Comparison of ENCODE assay signal across 1 cellular context in genomic region chr3:119125742-119126507, GRCh38.
TF ChIP-seq lines count a peak whose summit lies in the region.

No MANE protein-coding gene starts in this region.

TF ChIP-seq in H1, 55 proteins besides CTCF, POLR2A, EP300 and RAD21 (continued from another document):
- TF ChIP-seq ATF2 (IDR thresholded peaks at IDR 0.05; ENCODE audit: low read length) (no peak), TCF12 (IDR thresholded peaks at IDR 0.05; ENCODE audit: low read depth, low read length) (no peak), ASH2L (IDR thresholded peaks at IDR 0.05; ENCODE audit: low read length) (no peak), CEBPB (IDR thresholded peaks at IDR 0.05; ENCODE audit: low read depth, low read length) (no peak), SIRT6 (IDR thresholded peaks at IDR 0.05; ENCODE audit: low read length) (no peak), BCL11A (IDR thresholded peaks at IDR 0.05; ENCODE audit: low read depth in 2 of 2, low read length in 2 of 2) (no peak), YY1 (IDR thresholded peaks at IDR 0.05; ENCODE audit: low read depth, low read length) (no peak), SIN3A (conservative IDR thresholded peaks at IDR 0.05 in 1 of 2, IDR thresholded peaks at IDR 0.05 in 1 of 2; ENCODE audit: low read depth in 1 of 2, low read length in 2 of 2) (no peak), CREB1 (IDR thresholded peaks at IDR 0.05) (no peak)
- TF ChIP-seq, protein P1, sequence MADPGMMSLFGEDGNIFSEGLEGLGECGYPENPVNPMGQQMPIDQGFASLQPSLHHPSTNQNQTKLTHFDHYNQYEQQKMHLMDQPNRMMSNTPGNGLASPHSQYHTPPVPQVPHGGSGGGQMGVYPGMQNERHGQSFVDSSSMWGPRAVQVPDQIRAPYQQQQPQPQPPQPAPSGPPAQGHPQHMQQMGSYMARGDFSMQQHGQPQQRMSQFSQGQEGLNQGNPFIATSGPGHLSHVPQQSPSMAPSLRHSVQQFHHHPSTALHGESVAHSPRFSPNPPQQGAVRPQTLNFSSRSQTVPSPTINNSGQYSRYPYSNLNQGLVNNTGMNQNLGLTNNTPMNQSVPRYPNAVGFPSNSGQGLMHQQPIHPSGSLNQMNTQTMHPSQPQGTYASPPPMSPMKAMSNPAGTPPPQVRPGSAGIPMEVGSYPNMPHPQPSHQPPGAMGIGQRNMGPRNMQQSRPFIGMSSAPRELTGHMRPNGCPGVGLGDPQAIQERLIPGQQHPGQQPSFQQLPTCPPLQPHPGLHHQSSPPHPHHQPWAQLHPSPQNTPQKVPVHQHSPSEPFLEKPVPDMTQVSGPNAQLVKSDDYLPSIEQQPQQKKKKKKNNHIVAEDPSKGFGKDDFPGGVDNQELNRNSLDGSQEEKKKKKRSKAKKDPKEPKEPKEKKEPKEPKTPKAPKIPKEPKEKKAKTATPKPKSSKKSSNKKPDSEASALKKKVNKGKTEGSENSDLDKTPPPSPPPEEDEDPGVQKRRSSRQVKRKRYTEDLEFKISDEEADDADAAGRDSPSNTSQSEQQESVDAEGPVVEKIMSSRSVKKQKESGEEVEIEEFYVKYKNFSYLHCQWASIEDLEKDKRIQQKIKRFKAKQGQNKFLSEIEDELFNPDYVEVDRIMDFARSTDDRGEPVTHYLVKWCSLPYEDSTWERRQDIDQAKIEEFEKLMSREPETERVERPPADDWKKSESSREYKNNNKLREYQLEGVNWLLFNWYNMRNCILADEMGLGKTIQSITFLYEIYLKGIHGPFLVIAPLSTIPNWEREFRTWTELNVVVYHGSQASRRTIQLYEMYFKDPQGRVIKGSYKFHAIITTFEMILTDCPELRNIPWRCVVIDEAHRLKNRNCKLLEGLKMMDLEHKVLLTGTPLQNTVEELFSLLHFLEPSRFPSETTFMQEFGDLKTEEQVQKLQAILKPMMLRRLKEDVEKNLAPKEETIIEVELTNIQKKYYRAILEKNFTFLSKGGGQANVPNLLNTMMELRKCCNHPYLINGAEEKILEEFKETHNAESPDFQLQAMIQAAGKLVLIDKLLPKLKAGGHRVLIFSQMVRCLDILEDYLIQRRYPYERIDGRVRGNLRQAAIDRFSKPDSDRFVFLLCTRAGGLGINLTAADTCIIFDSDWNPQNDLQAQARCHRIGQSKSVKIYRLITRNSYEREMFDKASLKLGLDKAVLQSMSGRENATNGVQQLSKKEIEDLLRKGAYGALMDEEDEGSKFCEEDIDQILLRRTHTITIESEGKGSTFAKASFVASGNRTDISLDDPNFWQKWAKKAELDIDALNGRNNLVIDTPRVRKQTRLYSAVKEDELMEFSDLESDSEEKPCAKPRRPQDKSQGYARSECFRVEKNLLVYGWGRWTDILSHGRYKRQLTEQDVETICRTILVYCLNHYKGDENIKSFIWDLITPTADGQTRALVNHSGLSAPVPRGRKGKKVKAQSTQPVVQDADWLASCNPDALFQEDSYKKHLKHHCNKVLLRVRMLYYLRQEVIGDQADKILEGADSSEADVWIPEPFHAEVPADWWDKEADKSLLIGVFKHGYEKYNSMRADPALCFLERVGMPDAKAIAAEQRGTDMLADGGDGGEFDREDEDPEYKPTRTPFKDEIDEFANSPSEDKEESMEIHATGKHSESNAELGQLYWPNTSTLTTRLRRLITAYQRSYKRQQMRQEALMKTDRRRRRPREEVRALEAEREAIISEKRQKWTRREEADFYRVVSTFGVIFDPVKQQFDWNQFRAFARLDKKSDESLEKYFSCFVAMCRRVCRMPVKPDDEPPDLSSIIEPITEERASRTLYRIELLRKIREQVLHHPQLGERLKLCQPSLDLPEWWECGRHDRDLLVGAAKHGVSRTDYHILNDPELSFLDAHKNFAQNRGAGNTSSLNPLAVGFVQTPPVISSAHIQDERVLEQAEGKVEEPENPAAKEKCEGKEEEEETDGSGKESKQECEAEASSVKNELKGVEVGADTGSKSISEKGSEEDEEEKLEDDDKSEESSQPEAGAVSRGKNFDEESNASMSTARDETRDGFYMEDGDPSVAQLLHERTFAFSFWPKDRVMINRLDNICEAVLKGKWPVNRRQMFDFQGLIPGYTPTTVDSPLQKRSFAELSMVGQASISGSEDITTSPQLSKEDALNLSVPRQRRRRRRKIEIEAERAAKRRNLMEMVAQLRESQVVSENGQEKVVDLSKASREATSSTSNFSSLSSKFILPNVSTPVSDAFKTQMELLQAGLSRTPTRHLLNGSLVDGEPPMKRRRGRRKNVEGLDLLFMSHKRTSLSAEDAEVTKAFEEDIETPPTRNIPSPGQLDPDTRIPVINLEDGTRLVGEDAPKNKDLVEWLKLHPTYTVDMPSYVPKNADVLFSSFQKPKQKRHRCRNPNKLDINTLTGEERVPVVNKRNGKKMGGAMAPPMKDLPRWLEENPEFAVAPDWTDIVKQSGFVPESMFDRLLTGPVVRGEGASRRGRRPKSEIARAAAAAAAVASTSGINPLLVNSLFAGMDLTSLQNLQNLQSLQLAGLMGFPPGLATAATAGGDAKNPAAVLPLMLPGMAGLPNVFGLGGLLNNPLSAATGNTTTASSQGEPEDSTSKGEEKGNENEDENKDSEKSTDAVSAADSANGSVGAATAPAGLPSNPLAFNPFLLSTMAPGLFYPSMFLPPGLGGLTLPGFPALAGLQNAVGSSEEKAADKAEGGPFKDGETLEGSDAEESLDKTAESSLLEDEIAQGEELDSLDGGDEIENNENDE (IDR thresholded peaks at IDR 0.05; ENCODE audit: insufficient replicate concordance, low read length): no peak
